22 cellular contexts compared by ENCODE assay signal in genomic region chr18:21901423-21901822, GRCh38.
"Had no signal": no experiment of that assay in that cellular context is flagged by ENCODE, and none has a peak within 500 bp of the region (broad histone marks: within the 10 kb centered on the region; RNA-seq: fewer than 3 reads in every experiment).

No MANE protein-coding gene starts in this region.

- H3K4me1 ChIP-seq: breast epithelium had no signal

- H3K4me3 Mint-ChIP-seq: activated CD4-positive, alpha-beta T cell treated with anti-CD3 and anti-CD28 coated beads for 36 hours; activated CD8-positive, alpha-beta T cell treated with anti-CD3 and anti-CD28 coated beads for 36 hours; activated naive CD8-positive, alpha-beta T cell treated with anti-CD3 and anti-CD28 coated beads, Interleukin-2, amount 10 ng/mL, durations not matched to agents 7 days and 5 days; activated T-cell treated with anti-CD3 and anti-CD28 coated beads, Interleukin-2, amount 50 U/mL, for 72 hours had no signal

- H3K27ac ChIP-seq: breast epithelium, SK-N-MC, VCaP had no signal

- H3K27me3 ChIP-seq: breast epithelium had no signal

- H3K4me3 ChIP-seq: SK-N-MC had no signal

- ATAC-seq: activated CD4-positive, alpha-beta T cell treated with anti-CD3 and anti-CD28 coated beads for 36 hours; activated CD8-positive, alpha-beta T cell treated with anti-CD3 and anti-CD28 coated beads for 36 hours; activated T-cell treated with anti-CD3 and anti-CD28 coated beads, Interleukin-2, amount 50 U/mL, for 72 hours had no signal

- H3K9me3 ChIP-seq: breast epithelium had no signal

- H3K27ac Mint-ChIP-seq: activated CD4-positive, alpha-beta T cell treated with anti-CD3 and anti-CD28 coated beads for 36 hours; activated CD8-positive, alpha-beta T cell treated with anti-CD3 and anti-CD28 coated beads for 36 hours; activated naive CD8-positive, alpha-beta T cell treated with anti-CD3 and anti-CD28 coated beads, Interleukin-2, amount 10 ng/mL, durations not matched to agents 7 days and 5 days; activated T-cell treated with anti-CD3 and anti-CD28 coated beads, Interleukin-2, amount 50 U/mL, for 72 hours; activated T-helper 2 cell treated with anti-CD3 and anti-CD28 coated beads, Interferon-gamma antibody, Interleukin-2, Interleukin-4, amounts not matched to agents 10 μg/mL and 5 μg/mL and 100 μg/mL, durations not matched to agents 14 hours and 24 hours and 36 hours had no signal

- H3K36me3 ChIP-seq: breast epithelium had no signal

- H3K9me3 Mint-ChIP-seq: activated CD8-positive, alpha-beta T cell treated with anti-CD3 and anti-CD28 coated beads for 36 hours; activated naive CD8-positive, alpha-beta T cell treated with anti-CD3 and anti-CD28 coated beads, Interleukin-2, amount 10 ng/mL, durations not matched to agents 7 days and 5 days; activated T-cell treated with anti-CD3 and anti-CD28 coated beads, Interleukin-2, amount 50 U/mL, for 72 hours; activated T-helper 2 cell treated with anti-CD3 and anti-CD28 coated beads, Interferon-gamma antibody, Interleukin-2, Interleukin-4, amounts not matched to agents 10 μg/mL and 5 μg/mL and 100 μg/mL, durations not matched to agents 14 hours and 24 hours and 36 hours had no signal

- DNase-seq: activated CD4-positive, alpha-beta T cell treated with anti-CD3 and anti-CD28 coated beads for 36 hours; activated CD8-positive, alpha-beta memory T cell treated with anti-CD3 and anti-CD28 coated beads, Interleukin-2, amount 50 U/mL, for 4 hours; activated CD8-positive, alpha-beta T cell treated with anti-CD3 and anti-CD28 coated beads for 36 hours; activated naive CD4-positive, alpha-beta T cell treated with anti-CD3 and anti-CD28 coated beads, Interleukin-2, amount 50 U/mL, for 16 hours; activated naive CD8-positive, alpha-beta T cell treated with anti-CD3 and anti-CD28 coated beads, Interleukin-2, amount 10 ng/mL, durations not matched to agents 7 days and 5 days; activated T-cell treated with anti-CD3 and anti-CD28 coated beads, Interleukin-2, amount 50 U/mL, for 72 hours; aorta; Kasumi-1; KBM-7; NCI-H1048; NCI-H187 treated with DMSO at 0.1 percent for 48 hours; NCI-H2171; NCI-H2227 treated with DMSO at 0.1 percent for 48 hours; NCI-H446 treated with DMSO at 0.1 percent for 48 hours; NCI-H524 treated with DMSO at 0.1 percent for 48 hours; NCI-H748 treated with DMSO at 0.1 percent for 48 hours; SIG-M5; T-helper 1 cell had no signal

- H3K4me1 Mint-ChIP-seq: activated naive CD8-positive, alpha-beta T cell treated with anti-CD3 and anti-CD28 coated beads, Interleukin-2, amount 10 ng/mL, durations not matched to agents 7 days and 5 days had no signal

- H3K36me3 Mint-ChIP-seq: activated naive CD8-positive, alpha-beta T cell treated with anti-CD3 and anti-CD28 coated beads, Interleukin-2, amount 10 ng/mL, durations not matched to agents 7 days and 5 days had no signal
